Comparison of ENCODE assay signal across 15 cellular contexts in genomic region chr5:143527808-143528207, GRCh38.
DNase-seq lines count a peak whose midpoint lies in the region; ATAC-seq and TF ChIP-seq lines count a peak whose summit lies in the region.
"Had no signal": no experiment of that assay in that cellular context is flagged by ENCODE, and none has a peak within 500 bp of the region (broad histone marks: within the 10 kb centered on the region; RNA-seq: fewer than 3 reads in every experiment).

No MANE protein-coding gene starts in this region.

- intact Hi-C loops in activated CD4-positive, alpha-beta T cell treated with anti-CD3 and anti-CD28 coated beads for 36 hours (cut with DNase I, micrococcal nuclease), result no loop called here
- intact Hi-C loops in IMR-90 (cut with micrococcal nuclease), result no loop called here

- TF ChIP-seq CTCF in IMR-90 (conservative IDR thresholded peaks at IDR 0.05; ENCODE audit: low read depth, low read length) (no peak), astrocyte of the spinal cord (IDR thresholded peaks at IDR 0.05; ENCODE audit: low read depth, low read length) (no peak)

- WGBS in IMR-90 (ENCODE audit: extremely low coverage in 2 of 2, insufficient read length in 1 of 2), 2 experiments, result no CpG with 5 or more reads among the region's 4 CpGs

- H3K4me2 ChIP-seq in IMR-90 (ENCODE audit: low read depth, low read length), result no peak overlapping the region

- H3K79me1 ChIP-seq in IMR-90 (ENCODE audit: low read depth in 1 of 2, low read length in 2 of 2), result no peaks in the 10 kb centered on the region

- BruUV-seq in IMR-90 (replicated peaks; lab: Mats Ljungman, UMichigan), result no TSS peak

- H3K9me1 ChIP-seq in IMR-90 (ENCODE audit: insufficient read depth, low read length), result no peaks in the 10 kb centered on the region

- peak overlapping the region; percentile 37; the same call in 1 of the 2 replicates for H3K18ac ChIP-seq in IMR-90 (ENCODE audit: low read depth, low read length)

- no peak for DNase-seq in activated CD4-positive, alpha-beta T cell treated with anti-CD3 and anti-CD28 coated beads for 36 hours
- no peak for DNase-seq in activated CD4-positive, alpha-beta T cell treated with anti-CD3 and anti-CD28 coated beads, Interleukin-2, amount 10 ng/mL, durations not matched to agents 7 days and 5 days
- peak; percentile 61 for DNase-seq in IMR-90
- DNase-seq in astrocyte of the spinal cord (ENCODE audit: low read depth, low spot score), result peak; percentile 51
- no peak for DNase-seq in stimulated activated effector memory CD8-positive, alpha-beta T cell treated with anti-CD3 and anti-CD28 coated beads, Interleukin-12 subunit alpha, Interleukin-12 subunit beta, amount 100 ng/mL, for 72 hours (ENCODE audit: low spot score in 2 of 2)
- no peak for DNase-seq in NCI-H1436 (lab: John Stamatoyannopoulos, UW)
- DNase-seq in stimulated activated CD4-positive, alpha-beta T cell treated with anti-CD3 and anti-CD28 coated beads, Interleukin-1b, Interleukin-23, amount 100 ng/mL, for 48 hours, result no peak
- DNase-seq: 8988T; activated CD8-positive, alpha-beta T cell treated with anti-CD3 and anti-CD28 coated beads for 36 hours; activated naive CD4-positive, alpha-beta T cell treated with Interleukin-2 at 50 U/mL for 16 hours; CD4-positive, alpha-beta memory T cell; NCI-H524; tibial artery had no signal

- CTCF ChIA-PET in activated CD4-positive, alpha-beta T cell treated with anti-CD3 and anti-CD28 coated beads for 36 hours (lab: Charles Lee), result no interaction called here
- CTCF ChIA-PET in activated CD4-positive, alpha-beta T cell treated with anti-CD3 and anti-CD28 coated beads, Interleukin-2, amount 10 ng/mL, durations not matched to agents 7 days and 5 days (lab: Charles Lee), result no interaction called here
- CTCF ChIA-PET in IMR-90 (lab: Yijun Ruan, JAX), result interaction anchor here (0.6 kb wide), 1 partner anchor 292 kb away, joined by 5 read pairs; no protein-coding TSS in a partner anchor

- peak overlapping the region; percentile 2 for H2BK5ac ChIP-seq in IMR-90 (ENCODE audit: low read depth, low read length, poor library complexity, severe bottlenecking)

- H2AK9ac ChIP-seq in IMR-90 (replicated peaks; ENCODE audit: low read depth, low read length, poor library complexity), result no peak overlapping the region

- H2BK20ac ChIP-seq in IMR-90 (ENCODE audit: low read depth, low read length), result 0 out of 2 replicates have a peak overlapping the region, but pooled peaks have one; percentile 45

- H3K27me3 Mint-ChIP-seq in activated CD4-positive, alpha-beta T cell treated with anti-CD3 and anti-CD28 coated beads for 36 hours, result no peaks in the 10 kb centered on the region
- H3K27me3 Mint-ChIP-seq in activated CD4-positive, alpha-beta T cell treated with anti-CD3 and anti-CD28 coated beads, Interleukin-2, amount 10 ng/mL, durations not matched to agents 7 days and 5 days, result no peaks in the 10 kb centered on the region
- H3K27me3 Mint-ChIP-seq: activated CD8-positive, alpha-beta T cell treated with anti-CD3 and anti-CD28 coated beads for 36 hours; CD4-positive, alpha-beta memory T cell had no signal

- H3K14ac ChIP-seq in IMR-90 (replicated peaks; ENCODE audit: low read depth, low read length), result peak overlapping the region; percentile 65; the same call in 1 of the 2 replicates

- H3K56ac ChIP-seq in IMR-90 (ENCODE audit: extremely low read depth, insufficient read depth, low read length), result no peak overlapping the region

- 0 out of 4 replicates have a peak overlapping the region, but pooled peaks of 1 of the 2 experiments have one; percentile 17 for H4K8ac ChIP-seq in IMR-90 (ENCODE audit: low read depth in 2 of 2, low read length in 2 of 2)

- no peaks in the 10 kb centered on the region for H3K36me3 Mint-ChIP-seq in activated CD4-positive, alpha-beta T cell treated with anti-CD3 and anti-CD28 coated beads for 36 hours (ENCODE audit: low read depth)
- no peaks in the 10 kb centered on the region for H3K36me3 Mint-ChIP-seq in activated CD4-positive, alpha-beta T cell treated with anti-CD3 and anti-CD28 coated beads, Interleukin-2, amount 10 ng/mL, durations not matched to agents 7 days and 5 days (ENCODE audit: low read depth)
- H3K36me3 Mint-ChIP-seq in stimulated activated effector memory CD8-positive, alpha-beta T cell treated with anti-CD3 and anti-CD28 coated beads, Interleukin-12 subunit alpha, Interleukin-12 subunit beta, amount 100 ng/mL, for 72 hours, result no peaks in the 10 kb centered on the region
- H3K36me3 Mint-ChIP-seq: CD4-positive, alpha-beta memory T cell had no signal

- POLR2A ChIA-PET in activated CD4-positive, alpha-beta T cell treated with anti-CD3 and anti-CD28 coated beads for 36 hours (lab: Charles Lee), result no interaction called here
- POLR2A ChIA-PET in activated CD4-positive, alpha-beta T cell treated with anti-CD3 and anti-CD28 coated beads, Interleukin-2, amount 10 ng/mL, durations not matched to agents 7 days and 5 days (lab: Charles Lee), result no interaction called here
- POLR2A ChIA-PET in IMR-90 (lab: Charles Lee; ENCODE audit: unreplicated experiment), result no interaction called here

- TF ChIP-seq POLR2A in IMR-90 (IDR thresholded peaks at IDR 0.05; ENCODE audit: low read depth, low read length), result no peak

- peak overlapping the region; percentile 65 for H3K4ac ChIP-seq in IMR-90 (ENCODE audit: low read depth, low read length)

- ATAC-seq in activated CD4-positive, alpha-beta T cell treated with anti-CD3 and anti-CD28 coated beads for 36 hours, result peak; percentile 30
- ATAC-seq in IMR-90 (ENCODE audit: low read depth) (peak; percentile 72; the same call in 1 of the 2 replicates), HG03095 (IDR thresholded peaks at IDR 0.05; ENCODE audit: unreplicated experiment) (no peak)
- peak; percentile 66 for ATAC-seq in stimulated activated effector memory CD8-positive, alpha-beta T cell treated with anti-CD3 and anti-CD28 coated beads, Interleukin-12 subunit alpha, Interleukin-12 subunit beta, amount 100 ng/mL, for 72 hours
- ATAC-seq: activated CD8-positive, alpha-beta T cell treated with anti-CD3 and anti-CD28 coated beads for 36 hours; esophagus mucosa had no signal

- no peak overlapping the region for H2BK120ac ChIP-seq in IMR-90 (ENCODE audit: low read depth, low read length)

- no peaks in the 10 kb centered on the region for H3K36me3 ChIP-seq in IMR-90 (ENCODE audit: control insufficient read depth, insufficient read depth, low read length)
- H3K36me3 ChIP-seq: tibial artery had no signal

- H3K9me3 Mint-ChIP-seq in activated CD4-positive, alpha-beta T cell treated with anti-CD3 and anti-CD28 coated beads for 36 hours (ENCODE audit: low read depth), result no peaks in the 10 kb centered on the region
- H3K9me3 Mint-ChIP-seq in activated CD4-positive, alpha-beta T cell treated with anti-CD3 and anti-CD28 coated beads, Interleukin-2, amount 10 ng/mL, durations not matched to agents 7 days and 5 days, result no peaks in the 10 kb centered on the region
- H3K9me3 Mint-ChIP-seq in stimulated activated effector memory CD8-positive, alpha-beta T cell treated with anti-CD3 and anti-CD28 coated beads, Interleukin-12 subunit alpha, Interleukin-12 subunit beta, amount 100 ng/mL, for 72 hours, result no peaks in the 10 kb centered on the region
- H3K9me3 Mint-ChIP-seq: activated CD8-positive, alpha-beta T cell treated with anti-CD3 and anti-CD28 coated beads for 36 hours had no signal

- peak overlapping the region; percentile 32; the same call in 1 of the 2 replicates for H4K91ac ChIP-seq in IMR-90 (ENCODE audit: insufficient read depth, low read depth, low read length)

- H4K20me1 ChIP-seq in IMR-90 (ENCODE audit: insufficient read depth, low read length), result no peaks in the 10 kb centered on the region

- no peak overlapping the region for H3K27ac Mint-ChIP-seq in activated CD4-positive, alpha-beta T cell treated with anti-CD3 and anti-CD28 coated beads for 36 hours
- no peak overlapping the region for H3K27ac Mint-ChIP-seq in activated CD4-positive, alpha-beta T cell treated with anti-CD3 and anti-CD28 coated beads, Interleukin-2, amount 10 ng/mL, durations not matched to agents 7 days and 5 days
- no peak overlapping the region for H3K27ac Mint-ChIP-seq in stimulated activated effector memory CD8-positive, alpha-beta T cell treated with anti-CD3 and anti-CD28 coated beads, Interleukin-12 subunit alpha, Interleukin-12 subunit beta, amount 100 ng/mL, for 72 hours
- H3K27ac Mint-ChIP-seq: activated CD8-positive, alpha-beta T cell treated with anti-CD3 and anti-CD28 coated beads for 36 hours; CD4-positive, alpha-beta memory T cell had no signal

- no peaks in the 10 kb centered on the region for H3K27me3 ChIP-seq in IMR-90 (ENCODE audit: control insufficient read depth, insufficient read depth, low read length)
- H3K27me3 ChIP-seq: tibial artery had no signal

- peaks cover 2% of the 10 kb centered on the region for H3K4me1 ChIP-seq in IMR-90 (ENCODE audit: control insufficient read depth, insufficient read depth, low read length)
- H3K4me1 ChIP-seq: tibial artery had no signal

- peak overlapping the region; percentile 56 for H2AFZ ChIP-seq in IMR-90 (replicated peaks; ENCODE audit: low read length, poor library complexity)

- no peaks in the 10 kb centered on the region for H3K4me1 Mint-ChIP-seq in activated CD4-positive, alpha-beta T cell treated with anti-CD3 and anti-CD28 coated beads for 36 hours
- H3K4me1 Mint-ChIP-seq in activated CD4-positive, alpha-beta T cell treated with anti-CD3 and anti-CD28 coated beads, Interleukin-2, amount 10 ng/mL, durations not matched to agents 7 days and 5 days, result no peaks in the 10 kb centered on the region
- no peaks in the 10 kb centered on the region for H3K4me1 Mint-ChIP-seq in stimulated activated effector memory CD8-positive, alpha-beta T cell treated with anti-CD3 and anti-CD28 coated beads, Interleukin-12 subunit alpha, Interleukin-12 subunit beta, amount 100 ng/mL, for 72 hours
- H3K4me1 Mint-ChIP-seq: CD4-positive, alpha-beta memory T cell had no signal

- H2AK5ac ChIP-seq in IMR-90 (ENCODE audit: low read depth, low read length), result peak overlapping the region; percentile 70; the same call in 1 of the 2 replicates

- no peak overlapping the region for H4K5ac ChIP-seq in IMR-90 (ENCODE audit: low read depth, low read length)

- H3K23ac ChIP-seq in IMR-90 (ENCODE audit: low read depth, low read length), result no peak overlapping the region

- H3K4me3 ChIP-seq in IMR-90 (ENCODE audit: insufficient read depth, low read depth, low read length) (no peak overlapping the region), astrocyte of the spinal cord (ENCODE audit: low read depth, low read length) (no peak overlapping the region)
- H3K4me3 ChIP-seq: tibial artery had no signal

- H3K4me3 Mint-ChIP-seq in activated CD4-positive, alpha-beta T cell treated with anti-CD3 and anti-CD28 coated beads for 36 hours, result no peak overlapping the region
- no peak overlapping the region for H3K4me3 Mint-ChIP-seq in activated CD4-positive, alpha-beta T cell treated with anti-CD3 and anti-CD28 coated beads, Interleukin-2, amount 10 ng/mL, durations not matched to agents 7 days and 5 days
- H3K4me3 Mint-ChIP-seq in stimulated activated effector memory CD8-positive, alpha-beta T cell treated with anti-CD3 and anti-CD28 coated beads, Interleukin-12 subunit alpha, Interleukin-12 subunit beta, amount 100 ng/mL, for 72 hours, result no peak overlapping the region
- H3K4me3 Mint-ChIP-seq: activated CD8-positive, alpha-beta T cell treated with anti-CD3 and anti-CD28 coated beads for 36 hours had no signal

- H3K9ac ChIP-seq in IMR-90 (ENCODE audit: low read depth, low read length), result no peak overlapping the region

- peak overlapping the region; percentile 38; the same call in 1 of the 3 replicates for H2BK15ac ChIP-seq in IMR-90 (ENCODE audit: low read depth, low read length)

- no peak overlapping the region for H3K27ac ChIP-seq in IMR-90 (ENCODE audit: insufficient read depth, low read length)
- H3K27ac ChIP-seq: tibial artery had no signal

- H3K9me3 ChIP-seq in IMR-90 (ENCODE audit: control insufficient read depth, insufficient read depth, low read length), result no peaks in the 10 kb centered on the region
- H3K9me3 ChIP-seq: tibial artery had no signal

- dilution Hi-C loops in IMR-90 (cut with HindIII; ENCODE audit: low sequenced_read_pairs, unreplicated experiment), result no loop called here

- no peak for TF ChIP-seq RAD21 in IMR-90 (IDR thresholded peaks at IDR 0.05; ENCODE audit: low read length)

- in situ Hi-C loops in IMR-90 (cut with MboI; ENCODE audit: low sequenced_read_pairs), result no loop called here
- in situ Hi-C loops in astrocyte of the spinal cord (cut with HindIII; ENCODE audit: low sequenced_read_pairs), result no loop called here

Comparison
In these comparisons a context has a peak if more than half of its experiments do, and no peak if none do; other contexts are left out.
1. DNase-seq: peak in IMR-90 (single experiment) and astrocyte of the spinal cord (single experiment); none in activated CD4-positive, alpha-beta T cell treated with anti-CD3 and anti-CD28 coated beads for 36 hours (single experiment), activated CD4-positive, alpha-beta T cell treated with anti-CD3 and anti-CD28 coated beads, Interleukin-2, amount 10 ng/mL, durations not matched to agents 7 days and 5 days (single experiment), stimulated activated effector memory CD8-positive, alpha-beta T cell treated with anti-CD3 and anti-CD28 coated beads, Interleukin-12 subunit alpha, Interleukin-12 subunit beta, amount 100 ng/mL, for 72 hours (0 of 2), NCI-H1436 (single experiment) and stimulated activated CD4-positive, alpha-beta T cell treated with anti-CD3 and anti-CD28 coated beads, Interleukin-1b, Interleukin-23, amount 100 ng/mL, for 48 hours (single experiment).